9 cellular contexts compared by ENCODE assay signal in the genomic region with DNA sequence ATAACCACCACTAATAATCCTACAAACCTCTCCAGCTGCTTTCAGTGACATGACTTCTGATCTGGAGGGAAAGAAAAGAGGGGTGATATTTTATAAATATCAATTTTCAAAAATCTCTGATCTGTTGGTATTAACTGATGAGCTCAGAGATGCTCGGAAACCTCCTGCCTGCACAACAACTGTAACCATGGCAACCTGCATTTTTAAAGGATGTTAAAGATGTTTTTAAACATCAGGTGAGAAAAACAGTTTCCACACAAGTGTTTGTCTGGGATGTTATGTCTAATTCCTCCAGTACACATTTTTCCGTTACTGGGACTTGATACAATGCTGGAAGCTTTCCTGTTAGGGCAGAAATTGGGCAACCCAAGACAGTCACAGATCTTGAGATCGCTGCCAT.
"Had no signal": no experiment of that assay in that cellular context is flagged by ENCODE, and none has a peak within 500 bp of the region (broad histone marks: within the 10 kb centered on the region; RNA-seq: fewer than 3 reads in every experiment).

No MANE protein-coding gene starts in this region.

- H3K27ac Mint-ChIP-seq: HFFc6 had no signal

- H3K4me2 ChIP-seq: KMS-11 had no signal

- ATAC-seq: HCT116 had no signal

- H3K9me3 ChIP-seq: HAP-1 had no signal

- H3K36me3 ChIP-seq: HAP-1 had no signal

- H3K9ac ChIP-seq: KMS-11 had no signal

- H3K4me3 ChIP-seq: HAP-1 had no signal

- H3K27ac ChIP-seq: HL-60, KMS-11 had no signal

- H3K4me1 ChIP-seq: HAP-1 had no signal

- DNase-seq: GOT3, H7, HFFc6, IMR-90, KBM-7 had no signal

- H3K4me3 Mint-ChIP-seq: HFFc6 had no signal
